25 cellular contexts compared by ENCODE assay signal in genomic region chr9:90114641-90115040, GRCh38.
"Had no signal": no experiment of that assay in that cellular context is flagged by ENCODE, and none has a peak within 500 bp of the region (broad histone marks: within the 10 kb centered on the region; RNA-seq: fewer than 3 reads in every experiment).

No MANE protein-coding gene starts in this region.

- H2AFZ ChIP-seq: neural progenitor cell had no signal

- H3K9ac ChIP-seq: neural progenitor cell had no signal

- H3K4me1 Mint-ChIP-seq: activated naive CD8-positive, alpha-beta T cell treated with anti-CD3 and anti-CD28 coated beads for 36 hours; naive thymus-derived CD8-positive, alpha-beta T cell; neural progenitor cell; stimulated activated effector memory CD8-positive, alpha-beta T cell treated with anti-CD3 and anti-CD28 coated beads, Interleukin-12 subunit alpha, Interleukin-12 subunit beta, amount 100 ng/mL, for 72 hours; stimulated activated naive CD8-positive, alpha-beta T cell treated with anti-CD3 and anti-CD28 coated beads, Interleukin-15, amount 100 ng/mL, for 72 hours; WTC11 had no signal

- H3K9me3 Mint-ChIP-seq: stimulated activated effector memory CD8-positive, alpha-beta T cell treated with anti-CD3 and anti-CD28 coated beads, Interleukin-12 subunit alpha, Interleukin-12 subunit beta, amount 100 ng/mL, for 72 hours; T-helper 1 cell treated with Interleukin-12 subunit alpha and Interleukin-12 subunit beta and Interleukin-4 antibody, amounts not matched to agents 30 μg/mL and 1 μg/mL, for 36 hours had no signal

- H3K27ac Mint-ChIP-seq: activated naive CD8-positive, alpha-beta T cell treated with anti-CD3 and anti-CD28 coated beads for 36 hours; naive thymus-derived CD8-positive, alpha-beta T cell; neural progenitor cell; stimulated activated effector memory CD8-positive, alpha-beta T cell treated with anti-CD3 and anti-CD28 coated beads, Interleukin-12 subunit alpha, Interleukin-12 subunit beta, amount 100 ng/mL, for 72 hours; stimulated activated naive CD8-positive, alpha-beta T cell treated with anti-CD3 and anti-CD28 coated beads, Interleukin-15, amount 100 ng/mL, for 72 hours; T-helper 1 cell treated with Interleukin-12 subunit alpha and Interleukin-12 subunit beta and Interleukin-4 antibody, amounts not matched to agents 30 μg/mL and 1 μg/mL, for 36 hours; WTC11 had no signal

- H3K36me3 Mint-ChIP-seq: activated naive CD8-positive, alpha-beta T cell treated with anti-CD3 and anti-CD28 coated beads for 36 hours; stimulated activated effector memory CD8-positive, alpha-beta T cell treated with anti-CD3 and anti-CD28 coated beads, Interleukin-12 subunit alpha, Interleukin-12 subunit beta, amount 100 ng/mL, for 72 hours; WTC11 had no signal

- H3K27ac ChIP-seq: cardiac muscle cell, gastrocnemius medialis, neural progenitor cell, right lobe of liver, suprapubic skin, tibial nerve had no signal

- H3K9me3 ChIP-seq: gastrocnemius medialis, right lobe of liver, suprapubic skin, tibial nerve had no signal

- H3K4me1 ChIP-seq: gastrocnemius medialis, neural progenitor cell, right lobe of liver had no signal

- H3K4me2 ChIP-seq: neural progenitor cell had no signal

- ATAC-seq: gastrocnemius medialis; left colon; naive thymus-derived CD8-positive, alpha-beta T cell; right lobe of liver; stimulated activated effector memory CD8-positive, alpha-beta T cell treated with anti-CD3 and anti-CD28 coated beads, Interleukin-12 subunit alpha, Interleukin-12 subunit beta, amount 100 ng/mL, for 72 hours; stimulated activated naive CD8-positive, alpha-beta T cell treated with anti-CD3 and anti-CD28 coated beads, Interleukin-15, amount 100 ng/mL, for 72 hours; WTC11 had no signal

- DNase-seq: activated CD4-positive, alpha-beta T cell treated with anti-CD3 and anti-CD28 coated beads for 4 hours; activated CD4-positive, alpha-beta T cell treated with anti-CD3 and anti-CD28 coated beads, Interleukin-2, amount 50 U/mL, for 48 hours; activated CD8-positive, alpha-beta memory T cell treated with anti-CD3 and anti-CD28 coated beads, Interleukin-2, amount 50 U/mL, for 48 hours; activated naive CD4-positive, alpha-beta T cell treated with Interleukin-2 at 50 U/mL for 16 hours; activated naive CD8-positive, alpha-beta T cell treated with anti-CD3 and anti-CD28 coated beads for 36 hours; activated T-cell treated with anti-CD3 and anti-CD28 coated beads, Interleukin-2, amount 50 U/mL, for 48 hours; effector CD4-positive, alpha-beta T cell; gastrocnemius medialis; head of caudate nucleus; hypothalamus; left colon; naive thymus-derived CD8-positive, alpha-beta T cell; posterior cingulate gyrus; right lobe of liver; small intestine; stimulated activated CD4-positive, alpha-beta T cell treated with anti-CD3 and anti-CD28 coated beads, Interleukin-2, amount 100 ng/mL, for 24 hours; stimulated activated naive CD8-positive, alpha-beta T cell treated with anti-CD3 and anti-CD28 coated beads, Interleukin-15, amount 100 ng/mL, for 72 hours; T1000 had no signal

- H3K4me3 Mint-ChIP-seq: activated naive CD8-positive, alpha-beta T cell treated with anti-CD3 and anti-CD28 coated beads for 36 hours; naive thymus-derived CD8-positive, alpha-beta T cell; neural progenitor cell; stimulated activated effector memory CD8-positive, alpha-beta T cell treated with anti-CD3 and anti-CD28 coated beads, Interleukin-12 subunit alpha, Interleukin-12 subunit beta, amount 100 ng/mL, for 72 hours; stimulated activated naive CD8-positive, alpha-beta T cell treated with anti-CD3 and anti-CD28 coated beads, Interleukin-15, amount 100 ng/mL, for 72 hours; T-helper 1 cell treated with Interleukin-12 subunit alpha and Interleukin-12 subunit beta and Interleukin-4 antibody, amounts not matched to agents 30 μg/mL and 1 μg/mL, for 36 hours; WTC11 had no signal

- H3K36me3 ChIP-seq: cardiac muscle cell, gastrocnemius medialis, neural progenitor cell, right lobe of liver, suprapubic skin, tibial nerve had no signal

- H3K27me3 ChIP-seq: cardiac muscle cell, gastrocnemius medialis, neural progenitor cell, right lobe of liver, tibial nerve had no signal

- H3K4me3 ChIP-seq: cardiac muscle cell, gastrocnemius medialis, neural progenitor cell, right lobe of liver, suprapubic skin, tibial nerve had no signal
